37 cellular contexts compared by ENCODE assay signal in genomic region chr6:24636681-24637080, GRCh38. TPM values are rescaled to one million over a fixed set of nuclear protein-coding genes. Genes with fewer than 3 reads are reported as not detected.
"Had no signal": no experiment of that assay in that cellular context is flagged by ENCODE, and none has a peak within 500 bp of the region (broad histone marks: within the 10 kb centered on the region; RNA-seq: fewer than 3 reads in every experiment).

No MANE protein-coding gene starts in this region.

- H3K9me3 ChIP-seq: MG63 had no signal

- DNase-seq: Karpas-422, Kasumi-1, MG63, MM.1S, MV-4-11, NCI-H1048, NCI-H1092, NCI-H1092 treated with DMSO at 0.1 percent for 48 hours, NCI-H1105, NCI-H1105 treated with DMSO at 0.1 percent for 48 hours, NCI-H1417, NCI-H1417 treated with DMSO at 0.1 percent for 48 hours, NCI-H1436, NCI-H1436 treated with DMSO at 0.1 percent for 48 hours, NCI-H146, NCI-H1694, NCI-H1694 treated with DMSO at 0.1 percent for 48 hours, NCI-H187, NCI-H187 treated with DMSO at 0.1 percent for 48 hours, NCI-H1930, NCI-H2029, NCI-H2029 treated with DMSO at 0.1 percent for 48 hours, NCI-H2081, NCI-H2081 treated with DMSO at 0.1 percent for 48 hours, NCI-H2107, NCI-H2171, NCI-H2171 treated with DMSO at 0.1 percent for 48 hours, NCI-H2227 treated with DMSO at 0.1 percent for 48 hours, NCI-H226, NCI-H345, NCI-H446, NCI-H446 treated with DMSO at 0.1 percent for 48 hours, NCI-H510A, NCI-H510A treated with DMSO at 0.1 percent for 48 hours, NCI-H524, NCI-H524 treated with DMSO at 0.1 percent for 48 hours had no signal

- H3K27me3 ChIP-seq: MG63 had no signal

- H3K36me3 ChIP-seq: MG63 had no signal

- H3K4me3 ChIP-seq: MG63 had no signal

RNA-seq across cellular contexts. Expression of gene KIAA0319, which starts 9.3 kb away (rescaled TPM):
- total RNA-seq: MCF 10A had no signal
